8 cellular contexts compared by ENCODE assay signal in genomic region chr5:90866333-90866732, GRCh38.
DNase-seq lines count a peak whose midpoint lies in the region; ATAC-seq, FAIRE-seq and TF ChIP-seq lines count a peak whose summit lies in the region.

No MANE protein-coding gene starts in this region.

- intact Hi-C loops in Caco-2 (cut with micrococcal nuclease; ENCODE audit: unreplicated experiment) (loop anchor here (1.0 to 5.0 kb wide), 7 partner anchors 33 to 553 kb away; no protein-coding TSS in a partner anchor), transverse colon (cut with DNase I; ENCODE audit: low total_unique reads) (no loop called here)

- no peaks in the 10 kb centered on the region for H3K9me3 Mint-ChIP-seq in Caco-2 (ENCODE audit: unreplicated experiment)
- H3K9me3 Mint-ChIP-seq in activated CD8-positive, alpha-beta memory T cell treated with anti-CD3 and anti-CD28 coated beads, Interleukin-2, amount 10 ng/mL, durations not matched to agents 7 days and 5 days (ENCODE audit: low read depth): no peaks in the 10 kb centered on the region

- H3K9me3 ChIP-seq in Caco-2: no peaks in the 10 kb centered on the region
- no peaks in the 10 kb centered on the region for H3K9me3 ChIP-seq in keratinocyte (ENCODE audit: control insufficient read depth, low read depth, low read length)
- H3K9me3 ChIP-seq in transverse colon: no peaks in the 10 kb centered on the region

- TF ChIP-seq EP300 in transverse colon (IDR thresholded peaks at IDR 0.05; ENCODE audit: low read depth): no peak

- TF ChIP-seq CTCF in Caco-2 (IDR thresholded peaks at IDR 0.05; ENCODE audit: insufficient read depth in 1 of 2, low read depth in 1 of 2, low read length in 1 of 2, severe bottlenecking in 1 of 2, unreplicated experiment in 1 of 2) (peak; percentile 34 to 42), astrocyte of the cerebellum (IDR thresholded peaks at IDR 0.05; ENCODE audit: low read depth, low read length, missing control alignments) (no peak), keratinocyte (optimal IDR thresholded peaks at IDR 0.05 in 1 of 3, IDR thresholded peaks at IDR 0.05 in 1 of 3, conservative IDR thresholded peaks at IDR 0.05 in 1 of 3; ENCODE audit: extremely low read depth in 1 of 3, insufficient read depth in 2 of 3, low read length in 3 of 3) (peak in 2 of 3 experiments; percentile 18 to 24), transverse colon (IDR thresholded peaks at IDR 0.05) (peak; percentile 41 to 60 (median 52))

- H3K4me1 Mint-ChIP-seq in Caco-2 (ENCODE audit: low read depth, unreplicated experiment): peaks cover 14% of the 10 kb centered on the region
- peaks cover 2% of the 10 kb centered on the region for H3K4me1 Mint-ChIP-seq in activated CD8-positive, alpha-beta memory T cell treated with anti-CD3 and anti-CD28 coated beads, Interleukin-2, amount 10 ng/mL, durations not matched to agents 7 days and 5 days

- H3K4me3 Mint-ChIP-seq in Caco-2 (ENCODE audit: unreplicated experiment): no peak overlapping the region
- no peak overlapping the region for H3K4me3 Mint-ChIP-seq in activated CD8-positive, alpha-beta memory T cell treated with anti-CD3 and anti-CD28 coated beads, Interleukin-2, amount 10 ng/mL, durations not matched to agents 7 days and 5 days

- no peak overlapping the region for H3K9ac ChIP-seq in keratinocyte (ENCODE audit: control insufficient read depth, extremely low read depth, insufficient read depth, low read length)

- no peaks in the 10 kb centered on the region for H3K36me3 Mint-ChIP-seq in Caco-2 (ENCODE audit: insufficient read depth, unreplicated experiment)
- H3K36me3 Mint-ChIP-seq in activated CD8-positive, alpha-beta memory T cell treated with anti-CD3 and anti-CD28 coated beads, Interleukin-2, amount 10 ng/mL, durations not matched to agents 7 days and 5 days: no peaks in the 10 kb centered on the region

- H3K9me1 ChIP-seq in keratinocyte (ENCODE audit: control insufficient read depth, extremely low read depth, insufficient read depth, low read length): no peaks in the 10 kb centered on the region

- dilution Hi-C loops in keratinocyte (cut with MboI; ENCODE audit: extremely low pct_ligation_motif_present, low sequenced_read_pairs): no loop called here

- H3K4me3 ChIP-seq in Caco-2 (ENCODE audit: low read depth, low read length) (no peak overlapping the region), astrocyte of the cerebellum (ENCODE audit: low read depth, low read length) (no peak overlapping the region), keratinocyte (ENCODE audit: control insufficient read depth in 2 of 3, extremely low read depth in 1 of 3, insufficient read depth in 2 of 3, low read depth in 1 of 3, low read length in 3 of 3) (no peak overlapping the region), transverse colon (no peak overlapping the region)

- H3K27me3 Mint-ChIP-seq in Caco-2 (ENCODE audit: insufficient read depth, unreplicated experiment): no peaks in the 10 kb centered on the region
- H3K27me3 Mint-ChIP-seq in activated CD8-positive, alpha-beta memory T cell treated with anti-CD3 and anti-CD28 coated beads, Interleukin-2, amount 10 ng/mL, durations not matched to agents 7 days and 5 days: peaks cover 28% of the 10 kb centered on the region

- BruUV-seq in Caco-2 (replicated peaks; lab: Mats Ljungman, UMichigan): no TSS peak

- POLR2A ChIA-PET in Caco-2 (lab: Charles Lee): no interaction called here

- no peak for DNase-seq in Caco-2
- DNase-seq in NCI-H2171 (lab: John Stamatoyannopoulos, UW): peak; percentile 7
- DNase-seq in astrocyte of the cerebellum (ENCODE audit: low read depth): peak; percentile 18
- DNase-seq in keratinocyte (ENCODE audit: low read depth, low spot score): no peak
- no peak for DNase-seq in transverse colon
- no peak for DNase-seq in activated CD8-positive, alpha-beta memory T cell treated with anti-CD3 and anti-CD28 coated beads, Interleukin-2, amount 10 ng/mL, durations not matched to agents 7 days and 5 days

- H2AFZ ChIP-seq in keratinocyte (ENCODE audit: control insufficient read depth, low read length): no peak overlapping the region

- in situ Hi-C loops in astrocyte of the cerebellum (cut with HindIII; ENCODE audit: low sequenced_read_pairs): loop anchor here (25.0 kb wide), 1 partner anchor 521 kb away; the partner anchor contains the start of gene ARRDC3
- in situ Hi-C loops in transverse colon (cut with MboI; ENCODE audit: low pct_ligation_motif_present in 1 of 4, low pct_unique_long_range_greater_than_20kb in 1 of 4, low sequenced_read_pairs in 3 of 4): loop anchor here (10.0 to 25.0 kb wide), 5 partner anchors 221 to 558 kb away; no protein-coding TSS in a partner anchor

- H3K27ac Mint-ChIP-seq in Caco-2 (ENCODE audit: unreplicated experiment): no peak overlapping the region
- H3K27ac Mint-ChIP-seq in activated CD8-positive, alpha-beta memory T cell treated with anti-CD3 and anti-CD28 coated beads, Interleukin-2, amount 10 ng/mL, durations not matched to agents 7 days and 5 days: no peak overlapping the region

- H4K20me1 ChIP-seq in keratinocyte (ENCODE audit: control insufficient read depth, extremely low read depth, insufficient read depth, low read length): no peaks in the 10 kb centered on the region

- H3K27ac ChIP-seq in keratinocyte (ENCODE audit: control insufficient read depth, insufficient read depth, low read length) (no peak overlapping the region), transverse colon (no peak overlapping the region)

- TF ChIP-seq POLR2A in transverse colon (IDR thresholded peaks at IDR 0.05): no peak

- H3K4me1 ChIP-seq in Caco-2 (peaks cover 25% of the 10 kb centered on the region), keratinocyte (ENCODE audit: control insufficient read depth, extremely low read depth, insufficient read depth, low read length) (no peaks in the 10 kb centered on the region), transverse colon (peaks cover 0 to 6% (median 1%) of the 10 kb centered on the region in 4 donors)

- 0 to 1% methylated on average over 2 of the region's 2 CpGs for WGBS in transverse colon (ENCODE audit: low coverage in 1 of 2), 2 donors

- H3K27me3 ChIP-seq in Caco-2 (replicated peaks; ENCODE audit: control insufficient read depth, insufficient read depth, low read length): no peaks in the 10 kb centered on the region
- no peaks in the 10 kb centered on the region for H3K27me3 ChIP-seq in keratinocyte (ENCODE audit: control insufficient read depth, extremely low read depth, insufficient read depth, low read length)
- H3K27me3 ChIP-seq in transverse colon: no peaks in the 10 kb centered on the region

- CTCF ChIA-PET in Caco-2 (lab: Charles Lee): interaction anchor here (0.7 to 2.1 kb wide), 5 partner anchors 121 to 553 kb away, joined by 3 to 10 read pairs (median 7); no protein-coding TSS in a partner anchor
- CTCF ChIA-PET in activated CD8-positive, alpha-beta memory T cell treated with anti-CD3 and anti-CD28 coated beads, Interleukin-2, amount 10 ng/mL, durations not matched to agents 7 days and 5 days (lab: Charles Lee): interaction anchor here (0.7 to 3.2 kb wide), 8 partner anchors 11 to 553 kb away, joined by 3 to 16 read pairs (median 3); no protein-coding TSS in a partner anchor

- no peak for FAIRE-seq in keratinocyte (lab: Jason Lieb, UNC)

- ATAC-seq in GM21526 (IDR thresholded peaks at IDR 0.05; ENCODE audit: low FRiP score, unreplicated experiment) (peak; percentile 66), HG03097 (IDR thresholded peaks at IDR 0.05; ENCODE audit: low FRiP score, unreplicated experiment) (no peak)
- no peak for ATAC-seq in activated CD8-positive, alpha-beta memory T cell treated with anti-CD3 and anti-CD28 coated beads, Interleukin-2, amount 10 ng/mL, durations not matched to agents 7 days and 5 days

- H3K36me3 ChIP-seq in Caco-2 (ENCODE audit: control insufficient read depth, insufficient read depth, low read length): no peaks in the 10 kb centered on the region
- no peaks in the 10 kb centered on the region for H3K36me3 ChIP-seq in keratinocyte (ENCODE audit: control insufficient read depth in 2 of 2, extremely low read depth in 1 of 2, insufficient read depth in 2 of 2, low read length in 2 of 2)
- H3K36me3 ChIP-seq in transverse colon: no peaks in the 10 kb centered on the region

- H3K4me2 ChIP-seq in keratinocyte (ENCODE audit: control insufficient read depth, extremely low read depth, insufficient read depth, low read depth, low read length): no peak overlapping the region

- no peaks in the 10 kb centered on the region for H3K79me2 ChIP-seq in keratinocyte (ENCODE audit: control insufficient read depth, insufficient read depth, low read length)

Comparison
In these comparisons a context has a peak if more than half of its experiments do, and no peak if none do; other contexts are left out.
1. DNase-seq: peak in NCI-H2171 (single experiment) and astrocyte of the cerebellum (single experiment); none in Caco-2 (0 of 2), keratinocyte (single experiment), transverse colon (single experiment) and activated CD8-positive, alpha-beta memory T cell treated with anti-CD3 and anti-CD28 coated beads, Interleukin-2, amount 10 ng/mL, durations not matched to agents 7 days and 5 days (single experiment).